Comparison of ENCODE assay signal across 22 cellular contexts in the genomic region with DNA sequence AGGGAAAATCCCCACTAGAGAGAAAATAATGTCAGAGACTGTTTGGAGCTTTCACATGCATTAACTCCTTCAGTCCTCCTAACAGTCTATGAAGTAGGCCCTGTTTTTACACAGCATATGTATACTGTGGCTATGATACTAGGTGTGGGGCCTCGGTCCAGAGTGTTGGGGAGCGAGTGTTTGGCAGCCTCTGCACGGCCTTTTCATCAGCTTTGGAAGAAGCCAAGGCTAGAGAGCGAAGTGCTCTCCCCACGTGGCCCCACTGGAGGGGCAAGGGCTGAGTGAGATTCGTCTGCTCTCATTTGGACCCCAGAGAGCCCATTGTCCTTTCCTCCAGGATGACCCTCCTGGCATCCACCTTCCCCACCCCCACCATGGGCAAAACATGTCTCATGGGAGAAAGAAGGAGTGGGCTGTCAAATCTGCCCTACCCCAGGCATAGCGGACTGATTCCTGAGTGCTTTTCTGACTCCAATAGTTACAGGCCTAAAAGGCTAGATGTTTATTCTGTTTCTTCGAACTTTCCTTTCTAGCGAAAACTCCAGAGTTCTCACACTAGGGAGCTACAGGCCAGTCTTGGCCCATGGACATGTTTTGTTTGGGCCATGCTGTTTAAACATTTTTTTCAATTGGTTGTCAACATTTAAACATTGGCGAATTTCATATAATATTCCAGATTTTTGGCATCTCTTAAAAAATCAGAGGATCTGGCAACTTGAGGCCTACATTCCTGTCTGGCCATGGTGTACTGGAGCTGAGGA.
A peak's percentile ranks its signal among the peaks of the same experiment; 100 is the strongest.
DNase-seq lines count a peak whose midpoint lies in the region; ATAC-seq and TF ChIP-seq lines count a peak whose summit lies in the region.
"Had no signal": no experiment of that assay in that cellular context is flagged by ENCODE, and none has a peak within 500 bp of the region (broad histone marks: within the 10 kb centered on the region; RNA-seq: fewer than 3 reads in every experiment).

No MANE protein-coding gene starts in this region.

- peak overlapping the region; percentile 32 to 46 for H3K27ac ChIP-seq in testis
- H3K27ac ChIP-seq in SJCRH30 = no peak overlapping the region
- H3K27ac ChIP-seq: SJSA1 had no signal

- ATAC-seq in Right ventricle myocardium superior (ENCODE audit: poor library complexity) (peak; percentile 55), HG03175 (IDR thresholded peaks at IDR 0.05; ENCODE audit: unreplicated experiment) (no peak)
- ATAC-seq: HCT116 had no signal

- H3K36me3 ChIP-seq in testis (ENCODE audit: low read depth, missing control alignments) (no peaks in the 10 kb centered on the region), SJCRH30 (no peaks in the 10 kb centered on the region)
- H3K36me3 ChIP-seq: BE2C, SJSA1 had no signal

- TF ChIP-seq POLR2A in testis (IDR thresholded peaks at IDR 0.05) = no peak

- no peaks in the 10 kb centered on the region for H3K27me3 ChIP-seq in testis
- no peaks in the 10 kb centered on the region for H3K27me3 ChIP-seq in SJCRH30
- H3K27me3 ChIP-seq: BE2C, SJSA1 had no signal

- peaks cover 11% of the 10 kb centered on the region for H3K4me1 ChIP-seq in testis
- H3K4me1 ChIP-seq in SJCRH30 = no peaks in the 10 kb centered on the region

- H3K4me3 ChIP-seq in testis (no peak overlapping the region), SJCRH30 (no peak overlapping the region)
- H3K4me3 ChIP-seq: SJSA1 had no signal

- no peaks in the 10 kb centered on the region for H3K9me3 ChIP-seq in testis
- no peaks in the 10 kb centered on the region for H3K9me3 ChIP-seq in SJCRH30 (replicated peaks)
- H3K9me3 ChIP-seq: BE2C, SJSA1 had no signal

- no peak for TF ChIP-seq CTCF in testis (IDR thresholded peaks at IDR 0.05)

- intact Hi-C loops in Right ventricle myocardium superior (cut with DNase I) = no loop called here
- intact Hi-C loops in cardiac septum (cut with DNase I) = loop anchor here (5.0 kb wide), 2 partner anchors 93 to 268 kb away; no protein-coding TSS in a partner anchor
- intact Hi-C loops in testis (cut with DNase I; ENCODE audit: low total_unique reads) = no loop called here

- 52 to 69% methylated on average over 10 of the region's 10 CpGs for WGBS in testis, 2 donors

- DNase-seq in Right ventricle myocardium superior (no peak), cardiac septum (ENCODE audit: low spot score) (no peak), islet precursor cell (peak; percentile 24), testis (peak; percentile 36), SJCRH30 (no peak), D341Med (ENCODE audit: low spot score) (no peak)
- no peak for DNase-seq in activated T-cell treated with anti-CD3 and anti-CD28 coated beads, Interleukin-2, amount 50 U/mL, for 1 hour
- DNase-seq: 8988T; ACHN; BE2C; CD8-positive, alpha-beta memory T cell; DND-41; Karpas-422; NCI-H1105; NCI-H1436 treated with DMSO at 0.1 percent for 48 hours; NCI-H1930; NCI-H2107; NCI-H524; NCI-H748 treated with DMSO at 0.1 percent for 48 hours had no signal

Comparison
In these comparisons a context has a peak if more than half of its experiments do, and no peak if none do; other contexts are left out.
1. DNase-seq: peak in islet precursor cell (single experiment) and testis (single experiment); none in Right ventricle myocardium superior (single experiment), cardiac septum (single experiment), SJCRH30 (0 of 2), D341Med (single experiment) and activated T-cell treated with anti-CD3 and anti-CD28 coated beads, Interleukin-2, amount 50 U/mL, for 1 hour (single experiment).